Comparison of ENCODE assay signal across 2 cellular contexts in the genomic region with DNA sequence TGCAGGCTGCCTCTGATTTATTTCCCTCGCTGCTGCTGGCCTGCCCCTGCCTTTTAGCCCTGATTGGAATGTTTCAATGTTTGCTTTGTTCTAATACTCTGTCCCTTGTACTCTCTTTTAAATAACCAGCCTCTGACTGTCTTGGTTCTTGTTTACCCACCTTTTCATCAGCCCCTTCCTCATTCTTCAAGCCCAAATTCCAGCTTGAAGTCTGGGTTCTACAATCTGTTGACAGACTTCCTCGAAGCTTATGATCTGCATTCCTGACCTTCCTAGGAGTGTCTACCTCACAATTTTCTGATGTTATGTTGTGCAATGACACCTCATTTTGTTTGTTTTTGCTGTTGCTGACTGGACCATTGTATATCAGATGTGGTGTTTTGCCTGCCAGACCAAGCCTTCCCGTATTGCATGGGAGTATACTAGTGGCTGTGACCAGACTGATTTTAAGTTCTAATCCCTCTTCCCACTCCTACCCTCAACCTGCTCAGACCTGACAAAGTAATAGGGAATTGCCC.
TF ChIP-seq lines count a peak whose summit lies in the region.

No MANE protein-coding gene starts in this region.

TF ChIP-seq in A549, 52 proteins besides CTCF, POLR2A, EP300 and RAD21:
- TF ChIP-seq HOXB5 (CRISPR knock-in tag; IDR thresholded peaks at IDR 0.05) = 0 out of 2 replicates have a peak, but pooled peaks have one; percentile 16
- TF ChIP-seq MAFK (IDR thresholded peaks at IDR 0.05; ENCODE audit: partially characterized antibody) = peak; percentile 87
- TF ChIP-seq, protein P1, sequence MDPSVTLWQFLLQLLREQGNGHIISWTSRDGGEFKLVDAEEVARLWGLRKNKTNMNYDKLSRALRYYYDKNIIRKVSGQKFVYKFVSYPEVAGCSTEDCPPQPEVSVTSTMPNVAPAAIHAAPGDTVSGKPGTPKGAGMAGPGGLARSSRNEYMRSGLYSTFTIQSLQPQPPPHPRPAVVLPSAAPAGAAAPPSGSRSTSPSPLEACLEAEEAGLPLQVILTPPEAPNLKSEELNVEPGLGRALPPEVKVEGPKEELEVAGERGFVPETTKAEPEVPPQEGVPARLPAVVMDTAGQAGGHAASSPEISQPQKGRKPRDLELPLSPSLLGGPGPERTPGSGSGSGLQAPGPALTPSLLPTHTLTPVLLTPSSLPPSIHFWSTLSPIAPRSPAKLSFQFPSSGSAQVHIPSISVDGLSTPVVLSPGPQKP (IDR thresholded peaks at IDR 0.05; ENCODE audit: low read depth, low read length) = no peak
- peak; percentile 51 for TF ChIP-seq SMC3 (IDR thresholded peaks at IDR 0.05)
- TF ChIP-seq NFE2L2 (conservative IDR thresholded peaks at IDR 0.05; ENCODE audit: low read length) = no peak
- TF ChIP-seq MAZ (IDR thresholded peaks at IDR 0.05; ENCODE audit: borderline replicate concordance, low read depth, low read length) = no peak
- TF ChIP-seq, protein P2, sequence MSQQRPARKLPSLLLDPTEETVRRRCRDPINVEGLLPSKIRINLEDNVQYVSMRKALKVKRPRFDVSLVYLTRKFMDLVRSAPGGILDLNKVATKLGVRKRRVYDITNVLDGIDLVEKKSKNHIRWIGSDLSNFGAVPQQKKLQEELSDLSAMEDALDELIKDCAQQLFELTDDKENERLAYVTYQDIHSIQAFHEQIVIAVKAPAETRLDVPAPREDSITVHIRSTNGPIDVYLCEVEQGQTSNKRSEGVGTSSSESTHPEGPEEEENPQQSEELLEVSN (IDR thresholded peaks at IDR 0.05; ENCODE audit: borderline replicate concordance, low read depth) = no peak
- TF ChIP-seq, protein P3, sequence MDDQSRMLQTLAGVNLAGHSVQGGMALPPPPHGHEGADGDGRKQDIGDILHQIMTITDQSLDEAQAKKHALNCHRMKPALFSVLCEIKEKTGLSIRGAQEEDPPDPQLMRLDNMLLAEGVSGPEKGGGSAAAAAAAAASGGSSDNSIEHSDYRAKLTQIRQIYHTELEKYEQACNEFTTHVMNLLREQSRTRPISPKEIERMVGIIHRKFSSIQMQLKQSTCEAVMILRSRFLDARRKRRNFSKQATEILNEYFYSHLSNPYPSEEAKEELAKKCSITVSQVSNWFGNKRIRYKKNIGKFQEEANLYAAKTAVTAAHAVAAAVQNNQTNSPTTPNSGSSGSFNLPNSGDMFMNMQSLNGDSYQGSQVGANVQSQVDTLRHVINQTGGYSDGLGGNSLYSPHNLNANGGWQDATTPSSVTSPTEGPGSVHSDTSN (IDR thresholded peaks at IDR 0.05) = 0 out of 2 replicates have a peak, but pooled peaks have one; percentile 35
- peak; percentile 4 for TF ChIP-seq ZFP36 (IDR thresholded peaks at IDR 0.05; ENCODE audit: borderline replicate concordance, partially characterized antibody)
- no peak for TF ChIP-seq PHF8 (IDR thresholded peaks at IDR 0.05; ENCODE audit: borderline replicate concordance, low read depth)
- peak; percentile 67 for TF ChIP-seq FOSL2 (IDR thresholded peaks at IDR 0.05)
- peak; percentile 93 for TF ChIP-seq FOSL2 (CRISPR knock-in tag; IDR thresholded peaks at IDR 0.05)
- peak; percentile 83 for TF ChIP-seq JUNB (IDR thresholded peaks at IDR 0.05)
- TF ChIP-seq EHF (CRISPR knock-in tag; IDR thresholded peaks at IDR 0.05) = peak; percentile 73; the same call in 1 of the 2 replicates
- no peak for TF ChIP-seq MYC (IDR thresholded peaks at IDR 0.05; ENCODE audit: borderline replicate concordance, low read length)
- TF ChIP-seq, protein P4, sequence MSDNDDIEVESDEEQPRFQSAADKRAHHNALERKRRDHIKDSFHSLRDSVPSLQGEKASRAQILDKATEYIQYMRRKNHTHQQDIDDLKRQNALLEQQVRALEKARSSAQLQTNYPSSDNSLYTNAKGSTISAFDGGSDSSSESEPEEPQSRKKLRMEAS (IDR thresholded peaks at IDR 0.05) = peak; percentile 35; the same call in 1 of the 2 replicates
- TF ChIP-seq, protein P5, sequence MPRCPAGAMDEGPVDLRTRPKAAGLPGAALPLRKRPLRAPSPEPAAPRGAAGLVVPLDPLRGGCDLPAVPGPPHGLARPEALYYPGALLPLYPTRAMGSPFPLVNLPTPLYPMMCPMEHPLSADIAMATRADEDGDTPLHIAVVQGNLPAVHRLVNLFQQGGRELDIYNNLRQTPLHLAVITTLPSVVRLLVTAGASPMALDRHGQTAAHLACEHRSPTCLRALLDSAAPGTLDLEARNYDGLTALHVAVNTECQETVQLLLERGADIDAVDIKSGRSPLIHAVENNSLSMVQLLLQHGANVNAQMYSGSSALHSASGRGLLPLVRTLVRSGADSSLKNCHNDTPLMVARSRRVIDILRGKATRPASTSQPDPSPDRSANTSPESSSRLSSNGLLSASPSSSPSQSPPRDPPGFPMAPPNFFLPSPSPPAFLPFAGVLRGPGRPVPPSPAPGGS (IDR thresholded peaks at IDR 0.05) = peak; percentile 93; the same call in 2 of the 3 replicates
- TF ChIP-seq, protein P6, sequence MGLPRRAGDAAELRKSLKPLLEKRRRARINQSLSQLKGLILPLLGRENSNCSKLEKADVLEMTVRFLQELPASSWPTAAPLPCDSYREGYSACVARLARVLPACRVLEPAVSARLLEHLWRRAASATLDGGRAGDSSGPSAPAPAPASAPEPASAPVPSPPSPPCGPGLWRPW (IDR thresholded peaks at IDR 0.05) = peak; percentile 72; the same call in 1 of the 2 replicates
- no peak for TF ChIP-seq TFCP2L1 (CRISPR knock-in tag; IDR thresholded peaks at IDR 0.05)
- TF ChIP-seq CEBPB (IDR thresholded peaks at IDR 0.05) = peak; percentile 91 to 97
- TF ChIP-seq JUN (IDR thresholded peaks at IDR 0.05) = peak; percentile 88 to 91
- peak; percentile 92 for TF ChIP-seq GATA3 (IDR thresholded peaks at IDR 0.05; ENCODE audit: borderline replicate concordance)

TF ChIP-seq in H1, 55 proteins besides CTCF, POLR2A, EP300 and RAD21 (continued from another document):
- TF ChIP-seq TEAD4 (IDR thresholded peaks at IDR 0.05; ENCODE audit: low read depth, low read length) = peak; percentile 8; the same call in 1 of the 2 replicates
